In the genomic region with DNA sequence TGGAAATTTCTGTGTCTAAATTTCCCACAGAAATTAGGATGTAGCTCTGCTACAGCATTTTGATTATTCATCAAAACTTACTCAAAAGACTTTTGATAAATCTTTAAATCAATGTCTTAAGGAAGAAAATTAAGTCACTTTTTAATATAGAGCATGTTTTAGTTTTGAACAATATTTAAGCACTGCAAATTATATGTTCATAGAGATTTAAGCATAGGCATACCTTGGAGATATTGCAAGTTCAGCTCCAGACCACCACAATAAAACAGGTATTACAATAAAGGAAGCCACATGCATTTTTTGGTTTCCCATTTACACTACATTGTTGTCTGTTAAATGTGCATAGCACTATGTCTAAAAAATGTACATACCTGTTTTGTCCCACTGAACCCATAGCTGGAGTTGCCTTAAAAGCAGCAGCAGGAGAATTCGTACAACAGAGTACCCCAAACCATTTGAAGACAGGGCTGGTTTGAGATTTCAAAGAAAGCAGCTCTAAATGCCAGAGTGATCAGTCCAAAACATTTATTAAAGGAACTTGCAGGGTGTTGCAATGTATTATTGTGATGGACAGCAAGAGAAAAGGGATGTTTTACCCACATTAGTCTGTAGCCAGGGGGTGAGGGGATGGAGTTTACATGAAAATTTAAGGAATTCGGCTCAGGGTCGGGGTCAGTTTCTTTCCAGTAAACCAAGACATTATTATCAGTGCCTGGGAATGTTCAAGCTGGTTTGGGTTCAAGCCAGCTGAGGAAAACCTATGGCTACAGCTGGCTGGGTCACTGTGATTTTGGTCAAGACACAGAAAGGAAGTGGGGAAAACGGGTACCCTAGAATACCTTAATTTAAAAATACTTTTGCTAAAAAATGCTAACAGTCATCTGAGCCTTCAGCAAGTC, we compare ENCODE assay signal across 2 cellular contexts.
TF ChIP-seq lines count a peak whose summit lies in the region.

No MANE protein-coding gene starts in this region.

TF ChIP-seq in H1, 55 proteins besides CTCF, POLR2A, EP300 and RAD21:
- TF ChIP-seq RBBP5 (IDR thresholded peaks at IDR 0.05; ENCODE audit: borderline replicate concordance, low read depth, low read length) (no peak), ATF2 (IDR thresholded peaks at IDR 0.05; ENCODE audit: low read length) (no peak), HDAC6 (IDR thresholded peaks at IDR 0.05; ENCODE audit: low read depth, low read length) (no peak), CTBP2 (IDR thresholded peaks at IDR 0.05; ENCODE audit: borderline replicate concordance, insufficient read depth, insufficient read length, low read length) (no peak), SIRT6 (IDR thresholded peaks at IDR 0.05; ENCODE audit: low read length) (no peak), CBX8 (IDR thresholded peaks at IDR 0.05; ENCODE audit: borderline replicate concordance, low read depth, low read length) (no peak), SIX5 (IDR thresholded peaks at IDR 0.05; ENCODE audit: low read depth, low read length) (no peak), SRF (IDR thresholded peaks at IDR 0.05; ENCODE audit: low read depth, low read length) (no peak), TCF12 (IDR thresholded peaks at IDR 0.05; ENCODE audit: low read depth, low read length) (no peak), SP4 (IDR thresholded peaks at IDR 0.05; ENCODE audit: low read length) (no peak), POLR2AphosphoS5 (IDR thresholded peaks at IDR 0.05; ENCODE audit: low read depth, low read length) (no peak), SP2 (IDR thresholded peaks at IDR 0.05; ENCODE audit: low read length) (no peak)

TF ChIP-seq in liver, 16 proteins besides CTCF, POLR2A, EP300 and RAD21:
- TF ChIP-seq NR2F2 (IDR thresholded peaks at IDR 0.05) (peak; percentile 68), FOXA1 (IDR thresholded peaks at IDR 0.05) (peak; percentile 4), ZBTB33 (IDR thresholded peaks at IDR 0.05) (no peak)
- TF ChIP-seq, protein P1, sequence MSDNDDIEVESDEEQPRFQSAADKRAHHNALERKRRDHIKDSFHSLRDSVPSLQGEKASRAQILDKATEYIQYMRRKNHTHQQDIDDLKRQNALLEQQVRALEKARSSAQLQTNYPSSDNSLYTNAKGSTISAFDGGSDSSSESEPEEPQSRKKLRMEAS (IDR thresholded peaks at IDR 0.05), result peak; percentile 52
- TF ChIP-seq, protein P2, sequence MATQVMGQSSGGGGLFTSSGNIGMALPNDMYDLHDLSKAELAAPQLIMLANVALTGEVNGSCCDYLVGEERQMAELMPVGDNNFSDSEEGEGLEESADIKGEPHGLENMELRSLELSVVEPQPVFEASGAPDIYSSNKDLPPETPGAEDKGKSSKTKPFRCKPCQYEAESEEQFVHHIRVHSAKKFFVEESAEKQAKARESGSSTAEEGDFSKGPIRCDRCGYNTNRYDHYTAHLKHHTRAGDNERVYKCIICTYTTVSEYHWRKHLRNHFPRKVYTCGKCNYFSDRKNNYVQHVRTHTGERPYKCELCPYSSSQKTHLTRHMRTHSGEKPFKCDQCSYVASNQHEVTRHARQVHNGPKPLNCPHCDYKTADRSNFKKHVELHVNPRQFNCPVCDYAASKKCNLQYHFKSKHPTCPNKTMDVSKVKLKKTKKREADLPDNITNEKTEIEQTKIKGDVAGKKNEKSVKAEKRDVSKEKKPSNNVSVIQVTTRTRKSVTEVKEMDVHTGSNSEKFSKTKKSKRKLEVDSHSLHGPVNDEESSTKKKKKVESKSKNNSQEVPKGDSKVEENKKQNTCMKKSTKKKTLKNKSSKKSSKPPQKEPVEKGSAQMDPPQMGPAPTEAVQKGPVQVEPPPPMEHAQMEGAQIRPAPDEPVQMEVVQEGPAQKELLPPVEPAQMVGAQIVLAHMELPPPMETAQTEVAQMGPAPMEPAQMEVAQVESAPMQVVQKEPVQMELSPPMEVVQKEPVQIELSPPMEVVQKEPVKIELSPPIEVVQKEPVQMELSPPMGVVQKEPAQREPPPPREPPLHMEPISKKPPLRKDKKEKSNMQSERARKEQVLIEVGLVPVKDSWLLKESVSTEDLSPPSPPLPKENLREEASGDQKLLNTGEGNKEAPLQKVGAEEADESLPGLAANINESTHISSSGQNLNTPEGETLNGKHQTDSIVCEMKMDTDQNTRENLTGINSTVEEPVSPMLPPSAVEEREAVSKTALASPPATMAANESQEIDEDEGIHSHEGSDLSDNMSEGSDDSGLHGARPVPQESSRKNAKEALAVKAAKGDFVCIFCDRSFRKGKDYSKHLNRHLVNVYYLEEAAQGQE (IDR thresholded peaks at IDR 0.05), result peak; percentile 71
